ENCODE assay signal across 16 cellular contexts in the genomic region with DNA sequence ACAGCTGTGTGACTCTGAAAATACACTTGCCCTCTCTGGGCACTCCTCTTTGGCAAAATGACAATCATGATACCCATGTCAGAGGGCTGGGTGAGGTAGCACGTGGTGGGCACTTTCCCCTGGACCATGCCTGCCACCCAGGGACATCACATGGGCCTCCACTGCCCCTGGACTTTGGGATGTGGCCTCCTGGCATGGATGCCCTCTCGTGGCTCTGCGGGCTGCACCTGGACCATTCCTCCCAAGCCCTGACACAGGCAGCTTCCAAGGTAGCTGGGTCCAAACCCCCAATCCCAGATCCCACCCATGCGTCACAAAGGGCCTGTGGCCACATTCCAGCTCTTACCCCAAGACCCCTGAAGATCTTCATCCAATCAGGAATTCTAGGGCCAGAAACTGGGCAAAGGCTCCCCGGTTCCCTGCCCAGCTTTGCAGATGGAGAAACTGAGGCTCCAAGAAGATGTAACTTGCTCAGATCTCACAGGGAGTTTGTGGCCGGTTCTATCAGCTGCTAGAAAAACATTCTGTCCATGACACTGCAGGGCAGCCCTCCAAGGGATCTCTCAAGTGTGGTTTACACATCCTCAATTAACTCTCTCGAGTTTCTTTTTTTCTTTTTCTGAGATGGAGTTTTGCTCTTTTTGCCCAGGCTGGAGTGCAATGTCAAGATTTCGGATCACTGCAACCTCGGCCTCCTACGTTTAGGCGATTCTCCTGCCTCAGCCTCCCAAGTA. TPM values are rescaled to one million over a fixed set of nuclear protein-coding genes. Genes with fewer than 3 reads are reported as not detected.
DNase-seq lines count a peak whose midpoint lies in the region; ATAC-seq, FAIRE-seq and TF ChIP-seq lines count a peak whose summit lies in the region.
"Had no signal": no experiment of that assay in that cellular context is flagged by ENCODE, and none has a peak within 500 bp of the region (broad histone marks: within the 10 kb centered on the region; RNA-seq: fewer than 3 reads in every experiment).

No MANE protein-coding gene starts in this region.

- WGBS in HepG2 (ENCODE audit: low lambda C conversion rate): 79% methylated on average over 7 of the region's 11 CpGs
- WGBS in right lobe of liver (ENCODE audit: insufficient coverage, low coverage, low lambda C conversion rate, missing lambda C conversion rate): 78% methylated on average over 6 of the region's 11 CpGs
- WGBS in sigmoid colon, 2 donors: 75 to 85% methylated on average over 11 of the region's 11 CpGs
- WGBS in aorta, 2 donors: 64% methylated on average over 11 of the region's 11 CpGs

- H3K27ac ChIP-seq in HepG2 (ENCODE audit: extremely low read length, insufficient read depth, low read length) (no peak overlapping the region), right lobe of liver (no peak overlapping the region), sigmoid colon (peak overlapping the region; percentile 88 to 97 (median 94)), aorta (ENCODE audit: low read depth in 1 of 2, low read length in 2 of 2) (peak overlapping the region; percentile 37 to 43)

- TF ChIP-seq RAD21 in HepG2 (CRISPR knock-in tag; IDR thresholded peaks at IDR 0.05): no peak

- TF ChIP-seq EP300 in HepG2 (IDR thresholded peaks at IDR 0.05; ENCODE audit: low read depth in 2 of 2, low read length in 2 of 2) (no peak), HepG2 (CRISPR knock-in tag; IDR thresholded peaks at IDR 0.05; ENCODE audit: borderline replicate concordance) (no peak), sigmoid colon (IDR thresholded peaks at IDR 0.05) (no peak)

- peaks cover 82% of the 10 kb centered on the region for H3K4me1 ChIP-seq in HepG2 (ENCODE audit: insufficient read depth, low read length)
- peaks cover 0 to 27% (median 11%) of the 10 kb centered on the region in 4 donors for H3K4me1 ChIP-seq in right lobe of liver
- peaks cover 0 to 93% (median 82%) of the 10 kb centered on the region in 4 donors for H3K4me1 ChIP-seq in sigmoid colon
- H3K4me1 ChIP-seq in aorta (ENCODE audit: control insufficient read depth in 1 of 2, insufficient read depth in 2 of 2, low read length in 2 of 2): peaks cover 2 to 7% of the 10 kb centered on the region in 2 donors

- H3K4me3 ChIP-seq in HepG2 (replicated peaks in 1 of 3; ENCODE audit: insufficient read depth in 1 of 3, low read depth in 2 of 3, low read length in 3 of 3) (no peak overlapping the region), right lobe of liver (no peak overlapping the region), sigmoid colon (no peak overlapping the region), aorta (ENCODE audit: low read length in 2 of 2) (no peak overlapping the region)
- H3K4me3 ChIP-seq: A549 had no signal

- POLR2A ChIA-PET in HepG2 (lab: Yijun Ruan, JAX): no interaction called here

- no TSS peak for BruUV-seq in HepG2 (replicated peaks; lab: Mats Ljungman, UMichigan)

- TF ChIP-seq CTCF in HepG2 (CRISPR knock-in tag; IDR thresholded peaks at IDR 0.05): no peak
- TF ChIP-seq CTCF in right lobe of liver (IDR thresholded peaks at IDR 0.05): no peak
- TF ChIP-seq CTCF in sigmoid colon (IDR thresholded peaks at IDR 0.05): no peak

- no peak for ATAC-seq in HepG2
- ATAC-seq in right lobe of liver: no peak
- ATAC-seq in left ventricle myocardium superior: no peak
- ATAC-seq in aorta (ENCODE audit: low FRiP score): no peak
- ATAC-seq: A549; left lobe of liver; stimulated activated naive CD8-positive, alpha-beta T cell treated with anti-CD3 and anti-CD28 coated beads, Interleukin-15, Interleukin-2, amounts not matched to agents 100 U/mL and 50 U/mL, for 24 hours had no signal

- H3K4me2 ChIP-seq in HepG2 (ENCODE audit: low read depth, low read length): no peak overlapping the region
- H3K4me2 ChIP-seq: A549 had no signal

- CTCF ChIA-PET in HepG2 (lab: Yijun Ruan, JAX; ENCODE audit: low intra/inter-chr PET ratio, low total read pairs): no interaction called here

- H3K9ac ChIP-seq in HepG2 (ENCODE audit: insufficient read depth, low read depth, low read length): no peak overlapping the region

- intact Hi-C loops in HepG2 (cut with micrococcal nuclease; ENCODE audit: unreplicated experiment): no loop called here
- intact Hi-C loops in right lobe of liver (cut with DNase I): no loop called here
- intact Hi-C loops in left ventricle myocardium superior (cut with micrococcal nuclease): no loop called here
- intact Hi-C loops in sigmoid colon (cut with DNase I): no loop called here
- intact Hi-C loops in aorta (cut with DNase I): loop anchor here in 1 of 2 donors (5.0 kb wide), 1 partner anchor 63 kb away; no protein-coding TSS in a partner anchor

- H2AFZ ChIP-seq in HepG2 (ENCODE audit: low read length): no peak overlapping the region

- TF ChIP-seq POLR2A in HepG2 (IDR thresholded peaks at IDR 0.05; ENCODE audit: insufficient read depth in 1 of 2, low read depth in 2 of 2, low read length in 2 of 2): no peak
- no peak for TF ChIP-seq POLR2A in right lobe of liver (IDR thresholded peaks at IDR 0.05)
- TF ChIP-seq POLR2A in sigmoid colon (IDR thresholded peaks at IDR 0.05): no peak

- DNase-seq in HepG2 (ENCODE audit: low spot score) (no peak), right lobe of liver (no peak), left ventricle myocardium superior (peak; percentile 69), sigmoid colon (peak; percentile 87), aorta (peak in 1 of 2 donors; percentile 69), cerebellar nuclear complex (lab: John Stamatoyannopoulos, UW) (no peak), putamen (ENCODE audit: low spot score) (no peak), NCI-H1105 treated with DMSO at 0.1 percent for 48 hours (lab: John Stamatoyannopoulos, UW) (no peak)
- DNase-seq: CD4-positive, CD25-positive, alpha-beta regulatory T cell; NCI-H1105; nephron progenitor cell; stimulated activated naive CD8-positive, alpha-beta T cell treated with anti-CD3 and anti-CD28 coated beads, Interleukin-15, Interleukin-2, amounts not matched to agents 100 U/mL and 50 U/mL, for 24 hours; T-helper 9 cell had no signal

- no peaks in the 10 kb centered on the region for H3K36me3 ChIP-seq in HepG2 (replicated peaks in 1 of 2; ENCODE audit: control insufficient read depth in 1 of 2, insufficient read depth in 2 of 2, low read length in 2 of 2)
- no peaks in the 10 kb centered on the region for H3K36me3 ChIP-seq in right lobe of liver
- H3K36me3 ChIP-seq in sigmoid colon: no peaks in the 10 kb centered on the region
- H3K36me3 ChIP-seq in aorta (ENCODE audit: control insufficient read depth in 1 of 2, insufficient read depth in 2 of 2, low read length in 1 of 2): no peaks in the 10 kb centered on the region

- no peaks in the 10 kb centered on the region for H3K79me2 ChIP-seq in HepG2 (ENCODE audit: insufficient read depth, low read length)

- no peaks in the 10 kb centered on the region for H3K9me3 ChIP-seq in HepG2 (ENCODE audit: low read length)
- H3K9me3 ChIP-seq in right lobe of liver: no peaks in the 10 kb centered on the region
- H3K9me3 ChIP-seq in sigmoid colon: no peaks in the 10 kb centered on the region
- H3K9me3 ChIP-seq in aorta (ENCODE audit: control insufficient read depth, low read length): no peaks in the 10 kb centered on the region
- H3K9me3 ChIP-seq: A549 had no signal

- no peaks in the 10 kb centered on the region for H4K20me1 ChIP-seq in HepG2 (ENCODE audit: insufficient read depth, low read length)

- FAIRE-seq in HepG2 (lab: Jason Lieb, UNC): no peak
- FAIRE-seq: A549 had no signal

- in situ Hi-C loops in HepG2 (cut with HindIII; ENCODE audit: extremely low pct_ligation_motif_present, low pct_unique_long_range_greater_than_20kb): no loop called here

- H3K27me3 ChIP-seq in HepG2 (ENCODE audit: control insufficient read depth in 1 of 2, insufficient read depth in 2 of 2, low read length in 2 of 2) (no peaks in the 10 kb centered on the region; a peak in 2 of 5 replicates), right lobe of liver (no peaks in the 10 kb centered on the region), sigmoid colon (no peaks in the 10 kb centered on the region), aorta (ENCODE audit: control insufficient read depth in 1 of 2, insufficient read depth in 2 of 2, low read length in 1 of 2) (no peaks in the 10 kb centered on the region)

RNA-seq across cellular contexts. Expression of a gene that starts 35.4 kb away (rescaled TPM):
- total RNA-seq in HepG2 (2016; rRNA removed; fragmentation: Illumina TruSeq; extraction: Trizol) (31.5 and 32.4 TPM in 2 replicates), right lobe of liver (100 to 1,000 TPM; 146 to 211 (median 170) TPM), left ventricle myocardium superior (283 TPM), sigmoid colon (100 to 1,000 TPM in 2 of 4 donors, 10 to 100 TPM in 2; 71.5 to 156 (median 88.6) TPM), aorta (100 to 1,000 TPM; 430 to 444 TPM)
- 9.5 and 9.9 TPM in 2 replicates for total RNA-seq in HepG2 (2016; cell fraction: cytosol; rRNA removed; fragmentation: Illumina TruSeq; extraction: Trizol; ENCODE audit: low read depth)
- 27.7 and 33.5 TPM in 2 replicates for total RNA-seq in HepG2 (2016; cell fraction: insoluble cytoplasmic fraction; rRNA removed; fragmentation: Illumina TruSeq; extraction: Trizol)
- 19.2 and 24.7 TPM in 2 replicates for total RNA-seq in HepG2 (2016; cell fraction: membrane; rRNA removed; fragmentation: Illumina TruSeq; extraction: Trizol)
- total RNA-seq in HepG2 (2016; cell fraction: nucleus; rRNA removed; fragmentation: Illumina TruSeq; extraction: Trizol): 26.9 and 30.5 TPM in 2 replicates
- polyA plus RNA-seq in HepG2 (2011; rRNA removed) (305 and 347 TPM in 2 replicates), sigmoid colon (100 to 1,000 TPM in 1 of 3 donors, 10 to 100 TPM in 2; 44.9 to 158 (median 78.7) TPM), aorta (100 to 1,000 TPM; 346 to 756 TPM)
- 171 and 227 TPM in 2 replicates for polyA plus RNA-seq in HepG2 (2011; cell fraction: cytosol; rRNA removed)
- 180 and 209 TPM in 2 replicates for polyA plus RNA-seq in HepG2 (2011; cell fraction: nucleus; rRNA removed)
- polyA plus RNA-seq in HepG2 (2012): 258 and 265 TPM in 2 replicates
- polyA plus RNA-seq in HepG2 (2016; cell fraction: cytosol; fragmentation: Illumina TruSeq; extraction: Trizol; ENCODE audit: low read depth): 41.8 and 43.2 TPM in 2 replicates
- 103 and 141 TPM in 2 replicates for polyA plus RNA-seq in HepG2 (2016; cell fraction: insoluble cytoplasmic fraction; fragmentation: Illumina TruSeq; extraction: Trizol; ENCODE audit: low read depth)
- polyA plus RNA-seq in HepG2 (2016; cell fraction: membrane; fragmentation: Illumina TruSeq; extraction: Trizol; ENCODE audit: low read depth): 69.2 and 69.5 TPM in 2 replicates
- polyA plus RNA-seq in HepG2 (2016; cell fraction: nucleus; fragmentation: Illumina TruSeq; extraction: Trizol; ENCODE audit: insufficient read depth, low read depth): 118 and 123 TPM in 2 replicates
- 63.4 and 306 TPM in 2 replicates for polyA minus RNA-seq in HepG2 (2011; rRNA and poly(A)+ RNA removed; ENCODE audit: low replicate concordance)
- 173 and 208 TPM in 2 replicates for polyA minus RNA-seq in HepG2 (2011; cell fraction: cytosol; rRNA and poly(A)+ RNA removed)
- polyA minus RNA-seq in HepG2 (2011; cell fraction: nucleus; rRNA and poly(A)+ RNA removed): 50.5 and 63.4 TPM in 2 replicates

RNA-seq across cellular contexts. Expression of a gene that starts 36.0 kb away (rescaled TPM):
- total RNA-seq in HepG2 (2016; rRNA removed; fragmentation: Illumina TruSeq; extraction: Trizol) (0.09 TPM in 1 of 2 replicates, not detected in the other), right lobe of liver (1 to 10 TPM in 5 of 6 experiments, under 1 TPM in 1; 0.86 to 3.7 (median 2.2) TPM), left ventricle myocardium superior (81.7 TPM), sigmoid colon (10 to 100 TPM; 23.5 to 51.0 (median 27.7) TPM), aorta (10 to 100 TPM; 62.1 to 72.3 TPM)
- total RNA-seq in HepG2 (2016; cell fraction: cytosol; rRNA removed; fragmentation: Illumina TruSeq; extraction: Trizol; ENCODE audit: low read depth): not detected in 2 replicates
- not detected in 2 replicates for total RNA-seq in HepG2 (2016; cell fraction: insoluble cytoplasmic fraction; rRNA removed; fragmentation: Illumina TruSeq; extraction: Trizol)
- not detected in 2 replicates for total RNA-seq in HepG2 (2016; cell fraction: membrane; rRNA removed; fragmentation: Illumina TruSeq; extraction: Trizol)
- total RNA-seq in HepG2 (2016; cell fraction: nucleus; rRNA removed; fragmentation: Illumina TruSeq; extraction: Trizol): not detected in 2 replicates
- polyA plus RNA-seq in HepG2 (2011; rRNA removed) (1.1 and 2.7 TPM in 2 replicates), sigmoid colon (10 to 100 TPM in 2 of 3 donors, 1 to 10 TPM in 1; 1.6 to 17.3 (median 12.6) TPM), aorta (10 to 100 TPM; 15.8 to 75.8 TPM)
- polyA plus RNA-seq in HepG2 (2011; cell fraction: cytosol; rRNA removed): 2.5 and 4.5 TPM in 2 replicates
- polyA plus RNA-seq in HepG2 (2011; cell fraction: nucleus; rRNA removed): 3.2 and 3.6 TPM in 2 replicates
- polyA plus RNA-seq in HepG2 (2012): 0.74 and 1.8 TPM in 2 replicates
- polyA plus RNA-seq in HepG2 (2016; cell fraction: cytosol; fragmentation: Illumina TruSeq; extraction: Trizol; ENCODE audit: low read depth): not detected in 2 replicates
- 0.15 TPM in 1 of 2 replicates, not detected in the other for polyA plus RNA-seq in HepG2 (2016; cell fraction: insoluble cytoplasmic fraction; fragmentation: Illumina TruSeq; extraction: Trizol; ENCODE audit: low read depth)
- 0.09 TPM in 1 of 2 replicates, not detected in the other for polyA plus RNA-seq in HepG2 (2016; cell fraction: membrane; fragmentation: Illumina TruSeq; extraction: Trizol; ENCODE audit: low read depth)
- polyA plus RNA-seq in HepG2 (2016; cell fraction: nucleus; fragmentation: Illumina TruSeq; extraction: Trizol; ENCODE audit: insufficient read depth, low read depth): not detected in 2 replicates
- polyA minus RNA-seq in HepG2 (2011; rRNA and poly(A)+ RNA removed; ENCODE audit: low replicate concordance): 7.6 and 7.8 TPM in 2 replicates
- polyA minus RNA-seq in HepG2 (2011; cell fraction: cytosol; rRNA and poly(A)+ RNA removed): 1.5 and 2.5 TPM in 2 replicates
- polyA minus RNA-seq in HepG2 (2011; cell fraction: nucleus; rRNA and poly(A)+ RNA removed): 2.1 and 2.9 TPM in 2 replicates
- total RNA-seq: CD4-positive, CD25-positive, alpha-beta regulatory T cell had no signal
- polyA plus RNA-seq: CD4-positive, CD25-positive, alpha-beta regulatory T cell had no signal

RNA-seq across cellular contexts. Expression of a gene that starts 44.2 kb away (rescaled TPM):
- 0.97 TPM in 1 of 2 replicates, not detected in the other for total RNA-seq in HepG2 (2016; rRNA removed; fragmentation: Illumina TruSeq; extraction: Trizol)
- total RNA-seq in HepG2 (2016; cell fraction: cytosol; rRNA removed; fragmentation: Illumina TruSeq; extraction: Trizol; ENCODE audit: low read depth): 0.35 TPM in 1 of 2 replicates, not detected in the other
- total RNA-seq in HepG2 (2016; cell fraction: insoluble cytoplasmic fraction; rRNA removed; fragmentation: Illumina TruSeq; extraction: Trizol): 0.58 TPM in 1 of 2 replicates, not detected in the other
- total RNA-seq in HepG2 (2016; cell fraction: membrane; rRNA removed; fragmentation: Illumina TruSeq; extraction: Trizol): not detected in 2 replicates
- 0.69 and 1.2 TPM in 2 replicates for total RNA-seq in HepG2 (2016; cell fraction: nucleus; rRNA removed; fragmentation: Illumina TruSeq; extraction: Trizol)
- polyA plus RNA-seq in HepG2 (2011; rRNA removed): 0.40 and 0.50 TPM in 2 replicates
- polyA plus RNA-seq in HepG2 (2011; cell fraction: cytosol; rRNA removed): not detected in 2 replicates
- 0.40 and 1.1 TPM in 2 replicates for polyA plus RNA-seq in HepG2 (2011; cell fraction: nucleus; rRNA removed)
- polyA plus RNA-seq in HepG2 (2012): 0.21 TPM in 1 of 2 replicates, not detected in the other
- polyA plus RNA-seq in HepG2 (2016; cell fraction: cytosol; fragmentation: Illumina TruSeq; extraction: Trizol; ENCODE audit: low read depth): not detected in 2 replicates
- polyA plus RNA-seq in HepG2 (2016; cell fraction: insoluble cytoplasmic fraction; fragmentation: Illumina TruSeq; extraction: Trizol; ENCODE audit: low read depth): not detected in 2 replicates
- not detected in 2 replicates for polyA plus RNA-seq in HepG2 (2016; cell fraction: membrane; fragmentation: Illumina TruSeq; extraction: Trizol; ENCODE audit: low read depth)
- not detected in 2 replicates for polyA plus RNA-seq in HepG2 (2016; cell fraction: nucleus; fragmentation: Illumina TruSeq; extraction: Trizol; ENCODE audit: insufficient read depth, low read depth)
- polyA minus RNA-seq in HepG2 (2011; rRNA and poly(A)+ RNA removed; ENCODE audit: low replicate concordance): 2.1 and 4.3 TPM in 2 replicates
- polyA minus RNA-seq in HepG2 (2011; cell fraction: cytosol; rRNA and poly(A)+ RNA removed): not detected in 2 replicates
- 3.9 and 6.5 TPM in 2 replicates for polyA minus RNA-seq in HepG2 (2011; cell fraction: nucleus; rRNA and poly(A)+ RNA removed)
- under 1 TPM in 3 of 6 experiments, not detected in 3; 0.37 to 0.78 (median 0.68) TPM for total RNA-seq in right lobe of liver
- total RNA-seq in left ventricle myocardium superior: 0.55 TPM
- under 1 TPM in 1 of 4 donors, not detected in 3; 0.66 TPM for total RNA-seq in sigmoid colon
- polyA plus RNA-seq in sigmoid colon: under 1 TPM in 1 of 3 donors, not detected in 2; 0.25 TPM
- 1 to 10 TPM; 1.5 to 2.7 TPM for total RNA-seq in aorta
- polyA plus RNA-seq in aorta: not detected
- total RNA-seq: Daoy had no signal
- polyA plus RNA-seq: A549 had no signal

Comparison
In these comparisons a context has a peak if more than half of its experiments do, and no peak if none do; other contexts are left out.
1. DNase-seq: peak in left ventricle myocardium superior (single experiment) and sigmoid colon (single experiment); none in HepG2 (single experiment), right lobe of liver (0 of 3), cerebellar nuclear complex (0 of 2), putamen (single experiment) and NCI-H1105 treated with DMSO at 0.1 percent for 48 hours (single experiment).
2. H3K27ac ChIP-seq: peak in sigmoid colon (4 of 4) and aorta (2 of 2); none in HepG2 (single experiment) and right lobe of liver (0 of 3).
3. RNA of a gene that starts 36.0 kb away (total RNA-seq): 81.7 TPM in left ventricle myocardium superior (single experiment), 62.1 to 72.3 TPM in aorta and 23.5 to 51.0 TPM in sigmoid colon; 0.86 to 3.7 TPM in right lobe of liver and 0.09 TPM in HepG2; every median in the first group is over 4 times any median in the second.